ENCODE assay signal across 9 cellular contexts in genomic region chr3:73502609-73503560, GRCh38.
A peak's percentile ranks its signal among the peaks of the same experiment; 100 is the strongest.
DNase-seq lines count a peak whose midpoint lies in the region; ATAC-seq, FAIRE-seq and TF ChIP-seq lines count a peak whose summit lies in the region.
"Had no signal": no experiment of that assay in that cellular context is flagged by ENCODE, and none has a peak within 500 bp of the region (broad histone marks: within the 10 kb centered on the region; RNA-seq: fewer than 3 reads in every experiment).

No MANE protein-coding gene starts in this region.

- no peaks in the 10 kb centered on the region for H3K4me1 Mint-ChIP-seq in activated CD4-positive, alpha-beta T cell treated with anti-CD3 and anti-CD28 coated beads, Interleukin-2, amount 10 ng/mL, durations not matched to agents 7 days and 5 days
- peaks cover 36% of the 10 kb centered on the region for H3K4me1 Mint-ChIP-seq in mesothelial cell of epicardium

- H3K27ac ChIP-seq in C4-2B, result no peak overlapping the region

- TF ChIP-seq CTCF in C4-2B (conservative IDR thresholded peaks at IDR 0.05) (peak; percentile 86), mesothelial cell of epicardium (IDR thresholded peaks at IDR 0.05; ENCODE audit: unreplicated experiment) (peak; percentile 86)

- peaks cover 15% of the 10 kb centered on the region for H3K27me3 Mint-ChIP-seq in activated CD4-positive, alpha-beta T cell treated with anti-CD3 and anti-CD28 coated beads, Interleukin-2, amount 10 ng/mL, durations not matched to agents 7 days and 5 days
- no peaks in the 10 kb centered on the region for H3K27me3 Mint-ChIP-seq in mesothelial cell of epicardium (ENCODE audit: low read depth)

- no peak overlapping the region for H3K27ac Mint-ChIP-seq in activated CD4-positive, alpha-beta T cell treated with anti-CD3 and anti-CD28 coated beads, Interleukin-2, amount 10 ng/mL, durations not matched to agents 7 days and 5 days
- H3K27ac Mint-ChIP-seq in mesothelial cell of epicardium, result peak overlapping the region; percentile 73
- H3K27ac Mint-ChIP-seq: T-helper 1 cell treated with Interleukin-12 subunit alpha and Interleukin-12 subunit beta and Interleukin-4 antibody, amounts not matched to agents 30 μg/mL and 1 μg/mL, for 36 hours had no signal

- POLR2A ChIA-PET in activated CD4-positive, alpha-beta T cell treated with anti-CD3 and anti-CD28 coated beads, Interleukin-2, amount 10 ng/mL, durations not matched to agents 7 days and 5 days (lab: Charles Lee), result no interaction called here

- no peaks in the 10 kb centered on the region for H3K36me3 Mint-ChIP-seq in activated CD4-positive, alpha-beta T cell treated with anti-CD3 and anti-CD28 coated beads, Interleukin-2, amount 10 ng/mL, durations not matched to agents 7 days and 5 days (ENCODE audit: low read depth)
- no peaks in the 10 kb centered on the region for H3K36me3 Mint-ChIP-seq in mesothelial cell of epicardium

- no peak overlapping the region for H3K4me3 Mint-ChIP-seq in activated CD4-positive, alpha-beta T cell treated with anti-CD3 and anti-CD28 coated beads, Interleukin-2, amount 10 ng/mL, durations not matched to agents 7 days and 5 days
- no peak overlapping the region for H3K4me3 Mint-ChIP-seq in mesothelial cell of epicardium
- H3K4me3 Mint-ChIP-seq: T-helper 1 cell treated with Interleukin-12 subunit alpha and Interleukin-12 subunit beta and Interleukin-4 antibody, amounts not matched to agents 30 μg/mL and 1 μg/mL, for 36 hours had no signal

- ATAC-seq in GM18873 (IDR thresholded peaks at IDR 0.05; ENCODE audit: low FRiP score, unreplicated experiment) (peak; percentile 67), HG03103 (IDR thresholded peaks at IDR 0.05; ENCODE audit: low read depth, unreplicated experiment) (peak; percentile 70)

- DNase-seq in NCI-H345 treated with DMSO at 0.1 percent for 48 hours (lab: John Stamatoyannopoulos, UW; ENCODE audit: unreplicated experiment) (peak; percentile 31), mesothelial cell of epicardium (ENCODE audit: low spot score in 2 of 2, unreplicated experiment in 2 of 2) (peak; percentile 37 to 72)
- peak; percentile 58 for DNase-seq in activated CD4-positive, alpha-beta T cell treated with anti-CD3 and anti-CD28 coated beads, Interleukin-2, amount 10 ng/mL, durations not matched to agents 7 days and 5 days
- DNase-seq in stimulated activated CD8-positive, alpha-beta memory T cell treated with anti-CD3 and anti-CD28 coated beads, Interleukin-7, amount 100 ng/mL, for 48 hours (ENCODE audit: extremely low read depth in 1 of 2, low read depth in 1 of 2), result peak; percentile 10 to 20

- H3K9me3 Mint-ChIP-seq in activated CD4-positive, alpha-beta T cell treated with anti-CD3 and anti-CD28 coated beads, Interleukin-2, amount 10 ng/mL, durations not matched to agents 7 days and 5 days, result no peaks in the 10 kb centered on the region
- H3K9me3 Mint-ChIP-seq in mesothelial cell of epicardium, result no peaks in the 10 kb centered on the region
- H3K9me3 Mint-ChIP-seq: T-helper 1 cell treated with Interleukin-12 subunit alpha and Interleukin-12 subunit beta and Interleukin-4 antibody, amounts not matched to agents 30 μg/mL and 1 μg/mL, for 36 hours had no signal

- FAIRE-seq in endometrium (lab: Jason Lieb, UNC), result peak; percentile 80

- CTCF ChIA-PET in activated CD4-positive, alpha-beta T cell treated with anti-CD3 and anti-CD28 coated beads, Interleukin-2, amount 10 ng/mL, durations not matched to agents 7 days and 5 days (lab: Charles Lee), result interaction anchor here (0.6 to 1.9 kb wide), 3 partner anchors 10 to 559 kb away, joined by 3 to 4 read pairs (median 3); no protein-coding TSS in a partner anchor
